ENCODE assay signal across 34 cellular contexts in genomic region chr2:115036818-115037217, GRCh38.
"Had no signal": no experiment of that assay in that cellular context is flagged by ENCODE, and none has a peak within 500 bp of the region (broad histone marks: within the 10 kb centered on the region; RNA-seq: fewer than 3 reads in every experiment).

No MANE protein-coding gene starts in this region.

- H3K4me3 ChIP-seq: cardiac muscle cell, colonic mucosa, PC-9 had no signal

- H3K27me3 ChIP-seq: cardiac muscle cell, colonic mucosa had no signal

- H3K36me3 ChIP-seq: cardiac muscle cell, colonic mucosa had no signal

- DNase-seq: activated CD4-positive, alpha-beta memory T cell treated with anti-CD3 and anti-CD28 coated beads, Interleukin-2, amount 10 ng/mL, durations not matched to agents 7 days and 5 days; activated CD4-positive, alpha-beta T cell treated with anti-CD3 and anti-CD28 coated beads for 1 hour; activated CD4-positive, alpha-beta T cell treated with anti-CD3 and anti-CD28 coated beads for 48 hours; activated CD4-positive, CD25-positive, alpha-beta regulatory T cell; activated CD8-positive, alpha-beta memory T cell treated with anti-CD3 and anti-CD28 coated beads for 24 hours; activated CD8-positive, alpha-beta memory T cell treated with anti-CD3 and anti-CD28 coated beads, Interleukin-2, amount 10 ng/mL, durations not matched to agents 7 days and 5 days; activated CD8-positive, alpha-beta memory T cell treated with anti-CD3 and anti-CD28 coated beads, Interleukin-2, amount 50 U/mL, for 48 hours; activated effector memory CD4-positive, alpha-beta T cell treated with Interleukin-2 at 50 U/mL for 16 hours; activated naive CD4-positive, alpha-beta T cell treated with anti-CD3 and anti-CD28 coated beads, Interleukin-2, amount 50 U/mL, for 16 hours; activated naive CD8-positive, alpha-beta T cell treated with anti-CD3 and anti-CD28 coated beads for 36 hours; activated T-cell treated with anti-CD3 and anti-CD28 coated beads, Interleukin-2, amount 50 U/mL, for 48 hours; amniotic stem cell; aorta; colonic mucosa; Karpas-422; NCI-H1048; NCI-H1436 treated with DMSO at 0.1 percent for 48 hours; NCI-H1694 treated with DMSO at 0.1 percent for 48 hours; NCI-H2029; NCI-H2171 treated with DMSO at 0.1 percent for 48 hours; NCI-H2227 treated with DMSO at 0.1 percent for 48 hours; NCI-H446; NCI-H510A treated with DMSO at 0.1 percent for 48 hours; NCI-H526 treated with DMSO at 0.1 percent for 48 hours; NCI-H774; PC-9; SIG-M5; T-cell; T-helper 17 cell had no signal

- ATAC-seq: activated CD8-positive, alpha-beta memory T cell treated with anti-CD3 and anti-CD28 coated beads, Interleukin-2, amount 10 ng/mL, durations not matched to agents 7 days and 5 days; Right ventricle myocardium inferior; SK-N-SH treated with all-trans-retinoic acid at 6 μM for 48 hours; T-cell; T-helper 17 cell had no signal

- H3K4me1 ChIP-seq: colonic mucosa had no signal

- H3K9me3 ChIP-seq: colonic mucosa had no signal

- H3K27ac ChIP-seq: cardiac muscle cell, colonic mucosa, PC-9, RWPE1, VCaP had no signal
